7 cellular contexts compared by ENCODE assay signal in genomic region chr15:20291616-20292015, GRCh38.
A peak's percentile ranks its signal among the peaks of the same experiment; 100 is the strongest.
DNase-seq lines count a peak whose midpoint lies in the region; TF ChIP-seq lines count a peak whose summit lies in the region.
"Not testable (repeated sequence)": the region's sequence is repeated elsewhere in the genome, so short reads cannot be mapped to it uniquely, and the experiment has no call there.

No MANE protein-coding gene starts in this region.

- not testable (repeated sequence) for H3K23me2 ChIP-seq in H9 (ENCODE audit: insufficient read length, low read depth, low read length, poor library complexity, severe bottlenecking)

- H3K18ac ChIP-seq in H9 (ENCODE audit: insufficient read length, low read depth, low read length) = not testable (repeated sequence)

- not testable (repeated sequence) for H3K23ac ChIP-seq in H9 (ENCODE audit: insufficient read length, low read depth, low read length)

- not testable (repeated sequence) for H3K4me1 ChIP-seq in H9 (ENCODE audit: insufficient read depth, low read length)

- not testable (repeated sequence) for H2BK120ac ChIP-seq in H9 (ENCODE audit: low read depth, low read length, poor library complexity, severe bottlenecking)

- peaks cover 8 to 11% (median 10%) of the 10 kb centered on the region in 3 experiments for H3K36me3 Mint-ChIP-seq in H9 (ENCODE audit: insufficient read depth in 1 of 3, low read depth in 3 of 3)
- H3K36me3 Mint-ChIP-seq in activated naive CD4-positive, alpha-beta T cell treated with anti-CD3 and anti-CD28 coated beads, Interleukin-2, amount 10 ng/mL, durations not matched to agents 7 days and 5 days; osteocyte (ENCODE audit: unreplicated experiment); type B pancreatic cell: not testable (repeated sequence)

- H3K27me3 Mint-ChIP-seq in H9 (ENCODE audit: low read depth); activated naive CD4-positive, alpha-beta T cell treated with anti-CD3 and anti-CD28 coated beads, Interleukin-2, amount 10 ng/mL, durations not matched to agents 7 days and 5 days; osteocyte (ENCODE audit: unreplicated experiment); type B pancreatic cell: not testable (repeated sequence)

- H3T11ph ChIP-seq in H9 (ENCODE audit: low read length) = not testable (repeated sequence)

- H3K56ac ChIP-seq in H9 (ENCODE audit: insufficient read length, low read depth, low read length) = not testable (repeated sequence)

- H2BK12ac ChIP-seq in H9 (ENCODE audit: insufficient read length, low read depth, low read length) = not testable (repeated sequence)

- not testable (repeated sequence) for H4K91ac ChIP-seq in H9 (ENCODE audit: insufficient read length, low read depth, low read length)

- H2BK5ac ChIP-seq in H9 (ENCODE audit: insufficient read length, low read length) = not testable (repeated sequence)

- H3K4me3 ChIP-seq in coronary artery = not testable (repeated sequence)

- H4K5ac ChIP-seq in H9 (ENCODE audit: insufficient read length, low read depth, low read length) = not testable (repeated sequence)

- H4K20me1 ChIP-seq in H9 (ENCODE audit: control insufficient read depth, insufficient read depth, insufficient read length) = not testable (repeated sequence)

- not testable (repeated sequence) for H3K4me1 Mint-ChIP-seq in H9; activated naive CD4-positive, alpha-beta T cell treated with anti-CD3 and anti-CD28 coated beads, Interleukin-2, amount 10 ng/mL, durations not matched to agents 7 days and 5 days; osteocyte (ENCODE audit: unreplicated experiment); type B pancreatic cell (ENCODE audit: unreplicated experiment)

- not testable (repeated sequence) for H2BK15ac ChIP-seq in H9 (ENCODE audit: low read depth, low read length)

- H2AFZ ChIP-seq in H9 (ENCODE audit: low read length) = not testable (repeated sequence)

- intact Hi-C loops in cardiac septum (cut with DNase I) = not testable (repeated sequence)

- H2BK20ac ChIP-seq in H9 (ENCODE audit: low read depth, low read length, poor library complexity, severe bottlenecking) = not testable (repeated sequence)

- CTCF ChIA-PET in activated naive CD4-positive, alpha-beta T cell treated with anti-CD3 and anti-CD28 coated beads, Interleukin-2, amount 10 ng/mL, durations not matched to agents 7 days and 5 days (lab: Charles Lee) = not testable (repeated sequence)

- H3K9me3 ChIP-seq in H9 (ENCODE audit: control insufficient read depth, low read depth, low read length) = peaks cover 93% of the 10 kb centered on the region

- peak; percentile 7 for DNase-seq in H9
- peak; percentile 35 for DNase-seq in activated CD8-positive, alpha-beta memory T cell treated with anti-CD3 and anti-CD28 coated beads for 24 hours
- DNase-seq in activated naive CD4-positive, alpha-beta T cell treated with anti-CD3 and anti-CD28 coated beads, Interleukin-2, amount 10 ng/mL, durations not matched to agents 7 days and 5 days = peak; percentile 10
- DNase-seq in coronary artery (ENCODE audit: low spot score) = peak; percentile 31
- DNase-seq in cardiac septum (ENCODE audit: low spot score) = peak; percentile 62
- DNase-seq in osteocyte (ENCODE audit: extremely low spot score, unreplicated experiment) = peak; percentile 86
- DNase-seq in type B pancreatic cell (ENCODE audit: extremely low spot score, unreplicated experiment) = peak; percentile 58

- not testable (repeated sequence) for H3K27ac Mint-ChIP-seq in H9; activated naive CD4-positive, alpha-beta T cell treated with anti-CD3 and anti-CD28 coated beads, Interleukin-2, amount 10 ng/mL, durations not matched to agents 7 days and 5 days; osteocyte (ENCODE audit: unreplicated experiment); type B pancreatic cell

- H4K8ac ChIP-seq in H9 (replicated peaks; ENCODE audit: insufficient read length, low read depth, low read length) = not testable (repeated sequence)

- not testable (repeated sequence) for H3K27ac ChIP-seq in H9 (ENCODE audit: insufficient read length, low read depth, low read length); coronary artery

- not testable (repeated sequence) for H3K79me1 ChIP-seq in H9 (ENCODE audit: insufficient read depth, low read depth, low read length, poor library complexity, severe bottlenecking)

- not testable (repeated sequence) for TF ChIP-seq CTCF in H9 (conservative IDR thresholded peaks at IDR 0.05); coronary artery (IDR thresholded peaks at IDR 0.05); osteocyte (IDR thresholded peaks at IDR 0.05); type B pancreatic cell (conservative IDR thresholded peaks at IDR 0.05)

- H3K4me3 Mint-ChIP-seq in H9; activated naive CD4-positive, alpha-beta T cell treated with anti-CD3 and anti-CD28 coated beads, Interleukin-2, amount 10 ng/mL, durations not matched to agents 7 days and 5 days; osteocyte (ENCODE audit: unreplicated experiment); type B pancreatic cell: not testable (repeated sequence)

- H3K27me3 ChIP-seq in H9 (ENCODE audit: insufficient read depth, low read length) = not testable (repeated sequence)

- not testable (repeated sequence) for H3K9ac ChIP-seq in H9 (ENCODE audit: extremely low read depth, insufficient read length, low read length)

- peaks cover 15 to 16% of the 10 kb centered on the region in 2 experiments for H3K9me3 Mint-ChIP-seq in H9
- not testable (repeated sequence) for H3K9me3 Mint-ChIP-seq in activated naive CD4-positive, alpha-beta T cell treated with anti-CD3 and anti-CD28 coated beads, Interleukin-2, amount 10 ng/mL, durations not matched to agents 7 days and 5 days; osteocyte (ENCODE audit: unreplicated experiment); type B pancreatic cell

- H3K4ac ChIP-seq in H9 (ENCODE audit: low read depth, low read length) = not testable (repeated sequence)

- H3K4me2 ChIP-seq in H9 (ENCODE audit: insufficient read depth, insufficient read length, low read length) = not testable (repeated sequence)

- not testable (repeated sequence) for H3K14ac ChIP-seq in H9 (ENCODE audit: insufficient read depth, low read length)

- H3K79me2 ChIP-seq in H9 (ENCODE audit: insufficient read depth, low read length) = not testable (repeated sequence)

- not testable (repeated sequence) for H2AK5ac ChIP-seq in H9 (ENCODE audit: insufficient read length, low read length)

- WGBS in H9 (ENCODE audit: extremely low coverage, insufficient read length, low lambda C conversion rate) = no CpG with 5 or more reads among the region's 7 CpGs

Comparison
In these comparisons a context has a peak if more than half of its experiments do, and no peak if none do; other contexts are left out.
1. DNase-seq: peak in every context shown above with its lines; median percentile 86 in osteocyte; 62 in cardiac septum; 58 in type B pancreatic cell; 35 in activated CD8-positive, alpha-beta memory T cell treated with anti-CD3 and anti-CD28 coated beads for 24 hours; 31 in coronary artery; 10 in activated naive CD4-positive, alpha-beta T cell treated with anti-CD3 and anti-CD28 coated beads, Interleukin-2, amount 10 ng/mL, durations not matched to agents 7 days and 5 days; 7 in H9.